In genomic region chr21:23455676-23456075, GRCh38 we compare ENCODE assay signal across 15 cellular contexts.
DNase-seq lines count a peak whose midpoint lies in the region; ATAC-seq and FAIRE-seq lines count a peak whose summit lies in the region.
"Had no signal": no experiment of that assay in that cellular context is flagged by ENCODE, and none has a peak within 500 bp of the region (broad histone marks: within the 10 kb centered on the region; RNA-seq: fewer than 3 reads in every experiment).

No MANE protein-coding gene starts in this region.

- H3K4me1 ChIP-seq in neuron (ENCODE audit: insufficient read depth, low read length), result no peaks in the 10 kb centered on the region
- H3K4me1 ChIP-seq: upper lobe of right lung had no signal

- DNase-seq in GM19239 (ENCODE audit: insufficient read length, low spot score) (no peak), kidney tubule cell (ENCODE audit: low spot score) (no peak), EL (no peak)
- DNase-seq in activated naive CD4-positive, alpha-beta T cell treated with anti-CD3 and anti-CD28 coated beads, Interleukin-2, amount 50 U/mL, for 16 hours, result no peak
- DNase-seq: activated CD8-positive, alpha-beta memory T cell treated with anti-CD3 and anti-CD28 coated beads for 24 hours; activated effector memory CD4-positive, alpha-beta T cell treated with anti-CD3 and anti-CD28 coated beads, Interleukin-2, amount 50 U/mL, for 16 hours; effector CD8-positive, alpha-beta T cell; NCI-H345; stimulated activated CD4-positive, alpha-beta T cell treated with anti-CD3 and anti-CD28 coated beads, Interleukin-4, amount 100 ng/mL, for 1 hour; upper lobe of right lung had no signal

- H2AFZ ChIP-seq in neuron (ENCODE audit: low read depth, low read length), result peak overlapping the region; percentile 26

- peak; percentile 66 for FAIRE-seq in GM19239 (lab: Jason Lieb, UNC)

- H3K4me3 ChIP-seq in neuron (ENCODE audit: low read length), result no peak overlapping the region
- H3K4me3 ChIP-seq: upper lobe of right lung had no signal

- no peaks in the 10 kb centered on the region for H3K9me3 ChIP-seq in neuron (ENCODE audit: low read length)
- H3K9me3 ChIP-seq: upper lobe of right lung had no signal

- no peaks in the 10 kb centered on the region for H3K36me3 ChIP-seq in neuron (ENCODE audit: insufficient read depth, low read length)
- H3K36me3 ChIP-seq: upper lobe of right lung had no signal

- ATAC-seq in HG02571 (IDR thresholded peaks at IDR 0.05; ENCODE audit: unreplicated experiment) (peak; percentile 46), HG03175 (IDR thresholded peaks at IDR 0.05; ENCODE audit: unreplicated experiment) (peak; percentile 73)
- ATAC-seq: Panc1, sciatic nerve, upper lobe of right lung had no signal

- no peaks in the 10 kb centered on the region for H3K27me3 ChIP-seq in neuron (ENCODE audit: insufficient read depth, low read length)
- H3K27me3 ChIP-seq: upper lobe of right lung had no signal
